8 cellular contexts compared by ENCODE assay signal in the genomic region with DNA sequence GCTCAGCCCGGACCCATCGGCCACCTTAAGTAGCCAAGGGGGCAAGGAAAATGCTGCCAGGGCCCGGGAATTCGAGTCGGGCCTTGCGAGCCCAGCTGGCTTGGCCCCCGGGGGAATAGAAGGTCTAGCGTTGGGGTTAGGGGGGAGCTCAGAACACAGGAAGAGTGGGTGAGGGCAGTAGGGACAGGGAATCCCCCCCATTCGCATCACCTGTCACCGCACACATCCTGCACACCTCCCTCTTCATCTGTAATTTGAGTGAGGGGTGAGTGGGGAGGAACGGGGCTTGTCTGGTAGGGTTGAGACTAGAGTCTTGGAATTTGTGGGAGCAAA. TPM values are rescaled to one million over a fixed set of nuclear protein-coding genes. Genes with fewer than 3 reads are reported as not detected.
A peak's percentile ranks its signal among the peaks of the same experiment; 100 is the strongest.
DNase-seq lines count a peak whose midpoint lies in the region; ATAC-seq, FAIRE-seq and TF ChIP-seq lines count a peak whose summit lies in the region.

No MANE protein-coding gene starts in this region.

- no peak for FAIRE-seq in GM19239 (lab: Jason Lieb, UNC)

- ATAC-seq in GM21528 (IDR thresholded peaks at IDR 0.05; ENCODE audit: low FRiP score, unreplicated experiment): peak; percentile 20
- ATAC-seq in GM19328 (IDR thresholded peaks at IDR 0.05; ENCODE audit: unreplicated experiment): no peak

- peak overlapping the region; percentile 80 for H3K4me3 ChIP-seq in SJSA1
- H3K4me3 ChIP-seq in fibroblast of pulmonary artery (replicated peaks; ENCODE audit: low read depth, low read length): peak overlapping the region; percentile 46
- H3K4me3 ChIP-seq in skeletal muscle cell (ENCODE audit: low read depth, low read length): peak overlapping the region; percentile 81

- no peaks in the 10 kb centered on the region for H3K9me3 ChIP-seq in SJSA1 (replicated peaks)

- peaks cover 11% of the 10 kb centered on the region for H3K36me3 ChIP-seq in SJSA1

- DNase-seq in SJSA1 (ENCODE audit: low read depth in 1 of 2, low spot score in 2 of 2) (no peak), fibroblast of pulmonary artery (ENCODE audit: low read depth) (no peak), skeletal muscle cell (ENCODE audit: low read depth) (no peak), GM19239 (ENCODE audit: insufficient read length, low spot score) (no peak), cerebellum (ENCODE audit: low spot score) (no peak), CD1c-positive myeloid dendritic cell (ENCODE audit: extremely low spot score) (no peak)

- no peaks in the 10 kb centered on the region for H3K27me3 ChIP-seq in SJSA1 (replicated peaks)

- TF ChIP-seq CTCF in fibroblast of pulmonary artery (IDR thresholded peaks at IDR 0.05; ENCODE audit: low read length, missing control alignments): no peak

- peak overlapping the region; percentile 42 for H3K27ac ChIP-seq in SJSA1

- peaks cover 26% of the 10 kb centered on the region for H3K4me1 ChIP-seq in SJSA1 (replicated peaks)

RNA-seq across cellular contexts. Expression of a gene that starts 0.4 kb away (rescaled TPM):
- 5.4 and 8.7 TPM in 2 replicates for total RNA-seq in SJSA1 (2014; rRNA removed; shearing (Covaris generic))
- total RNA-seq in cerebellum: 45.1 TPM
